In the genomic region with DNA sequence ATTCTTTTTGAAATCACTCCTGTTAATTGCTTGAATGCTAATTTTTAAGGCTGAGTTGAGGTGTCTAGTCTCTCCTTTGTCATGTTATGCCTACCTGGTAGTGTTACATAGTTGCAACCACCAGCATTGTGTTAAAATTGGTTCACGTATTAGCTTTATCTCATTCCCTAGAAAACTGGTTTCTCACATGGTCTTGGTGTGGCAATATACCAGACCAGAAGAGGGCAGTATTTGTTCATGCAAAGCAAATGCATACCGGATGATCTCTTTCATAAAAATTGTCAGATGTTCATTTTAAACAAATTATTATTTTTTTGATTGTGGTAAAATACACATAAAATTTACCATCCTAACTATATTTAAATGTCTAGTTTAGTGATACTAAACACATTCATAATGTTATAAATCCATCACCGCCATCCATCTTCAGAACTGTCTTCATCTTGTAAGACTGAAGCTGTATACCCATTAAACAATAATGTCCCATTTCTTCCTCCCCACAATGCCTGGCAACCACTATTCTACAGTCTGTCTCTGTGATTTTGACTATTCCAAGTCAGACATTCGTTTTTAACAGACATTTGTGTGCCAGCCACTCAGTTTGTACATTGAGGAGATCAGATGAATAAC, we compare ENCODE assay signal across 9 cellular contexts.
A peak's percentile ranks its signal among the peaks of the same experiment; 100 is the strongest.
DNase-seq lines count a peak whose midpoint lies in the region; ATAC-seq and TF ChIP-seq lines count a peak whose summit lies in the region.
"Had no signal": no experiment of that assay in that cellular context is flagged by ENCODE, and none has a peak within 500 bp of the region (broad histone marks: within the 10 kb centered on the region; RNA-seq: fewer than 3 reads in every experiment).

No MANE protein-coding gene starts in this region.

- H3K4me3 ChIP-seq in Peyer's patch (no peak overlapping the region), epithelial cell of proximal tubule (ENCODE audit: low read depth, low read length) (no peak overlapping the region)

- H3K9me3 Mint-ChIP-seq in nephron progenitor cell, result no peaks in the 10 kb centered on the region
- H3K9me3 Mint-ChIP-seq: activated naive CD4-positive, alpha-beta T cell treated with anti-CD3 and anti-CD28 coated beads, Interleukin-2, amount 50 U/mL, for 72 hours had no signal

- peaks cover 0 to 50% (median 0%) of the 10 kb centered on the region in 3 donors for H3K36me3 ChIP-seq in Peyer's patch

- no peak overlapping the region for H3K4me3 Mint-ChIP-seq in nephron progenitor cell

- no peaks in the 10 kb centered on the region for H3K4me1 ChIP-seq in Peyer's patch

- ATAC-seq in HG03045 (IDR thresholded peaks at IDR 0.05; ENCODE audit: unreplicated experiment) (no peak), HG02981 (IDR thresholded peaks at IDR 0.05; ENCODE audit: unreplicated experiment) (no peak)
- ATAC-seq: activated naive CD4-positive, alpha-beta T cell treated with anti-CD3 and anti-CD28 coated beads, Interleukin-2, amount 50 U/mL, for 72 hours had no signal

- H3K27ac ChIP-seq in Peyer's patch, result no peak overlapping the region

- H3K27ac Mint-ChIP-seq in nephron progenitor cell, result no peak overlapping the region
- H3K27ac Mint-ChIP-seq: activated naive CD4-positive, alpha-beta T cell treated with anti-CD3 and anti-CD28 coated beads, Interleukin-2, amount 50 U/mL, for 72 hours had no signal

- peak; percentile 18 to 26 for DNase-seq in NCI-H187 (lab: John Stamatoyannopoulos, UW)
- DNase-seq in NCI-H187 treated with DMSO at 0.1 percent for 48 hours (lab: John Stamatoyannopoulos, UW), result no peak
- DNase-seq in KBM-7, result peak; percentile 51
- DNase-seq in Peyer's patch, result peak in 1 of 3 donors; percentile 48
- DNase-seq in epithelial cell of proximal tubule (ENCODE audit: low read depth), result no peak
- DNase-seq in nephron progenitor cell, result peak; percentile 13

- peaks cover 39% of the 10 kb centered on the region for H3K36me3 Mint-ChIP-seq in nephron progenitor cell (ENCODE audit: low read depth)

- no peaks in the 10 kb centered on the region for H3K27me3 ChIP-seq in Peyer's patch

- H3K27me3 Mint-ChIP-seq in nephron progenitor cell (ENCODE audit: low read depth, poor library complexity), result no peaks in the 10 kb centered on the region

- TF ChIP-seq POLR2A in Peyer's patch (IDR thresholded peaks at IDR 0.05), result no peak

- H3K4me1 Mint-ChIP-seq in nephron progenitor cell, result no peaks in the 10 kb centered on the region

- no peaks in the 10 kb centered on the region for H3K9me3 ChIP-seq in Peyer's patch

- in situ Hi-C loops in KBM-7 (cut with MboI; ENCODE audit: low pct_unique_long_range_greater_than_20kb, low sequenced_read_pairs), result no loop called here

- peak in 5 of 6 experiments; percentile 32 to 65 (median 60) for TF ChIP-seq CTCF in Peyer's patch (IDR thresholded peaks at IDR 0.05)
- TF ChIP-seq CTCF in epithelial cell of proximal tubule (conservative IDR thresholded peaks at IDR 0.05; ENCODE audit: low read depth, low read length), result peak; percentile 74
- TF ChIP-seq CTCF in nephron progenitor cell (IDR thresholded peaks at IDR 0.05), result peak; percentile 78

Comparison
In these comparisons a context has a peak if more than half of its experiments do, and no peak if none do; other contexts are left out.
1. DNase-seq: peak in NCI-H187 (2 of 2), KBM-7 (single experiment) and nephron progenitor cell (single experiment); none in NCI-H187 treated with DMSO at 0.1 percent for 48 hours (single experiment) and epithelial cell of proximal tubule (single experiment).
2. Peak in every context shown above with its lines, with median percentiles within 50 percentile points of each other: CTCF ChIP-seq.